In genomic region chr12:124147030-124147429, GRCh38 we compare ENCODE assay signal across 18 cellular contexts.
"Had no signal": no experiment of that assay in that cellular context is flagged by ENCODE, and none has a peak within 500 bp of the region (broad histone marks: within the 10 kb centered on the region; RNA-seq: fewer than 3 reads in every experiment).

No MANE protein-coding gene starts in this region.

- H3K27me3 ChIP-seq: spleen, thyroid gland had no signal

- H3K27ac ChIP-seq: heart right ventricle, spleen, thyroid gland, VCaP had no signal

- FAIRE-seq: endometrium had no signal

- ATAC-seq: activated naive CD4-positive, alpha-beta T cell treated with anti-CD3 and anti-CD28 coated beads, Interleukin-2, amount 50 U/mL, for 72 hours; activated T-helper 17 cell treated with anti-CD3 and anti-CD28 coated beads, Interleukin-2, amount 50 U/mL, for 72 hours; heart right ventricle; left lobe of liver; naive thymus-derived CD8-positive, alpha-beta T cell had no signal

- DNase-seq: activated CD4-positive, alpha-beta T cell treated with anti-CD3 and anti-CD28 coated beads for 1 hour; activated CD4-positive, alpha-beta T cell treated with anti-CD3 and anti-CD28 coated beads, Interleukin-2, amount 50 U/mL, for 1 hour; activated T-cell treated with anti-CD3 and anti-CD28 coated beads, Interleukin-2, amount 50 U/mL, for 24 hours; aorta; effector CD4-positive, alpha-beta T cell; heart right ventricle; naive thymus-derived CD8-positive, alpha-beta T cell; retina; spleen; stimulated activated CD4-positive, alpha-beta T cell treated with anti-CD3 and anti-CD28 coated beads, Interleukin-4, amount 100 ng/mL, for 24 hours; substantia nigra; thyroid gland had no signal

- H3K36me3 ChIP-seq: heart right ventricle, spleen, thyroid gland had no signal

- H3K4me3 ChIP-seq: heart right ventricle, lung, spleen, thyroid gland had no signal

- H3K9me3 ChIP-seq: thyroid gland had no signal

- H3K4me1 ChIP-seq: heart right ventricle, spleen, thyroid gland had no signal
